ENCODE assay signal across 2 cellular contexts in the genomic region with DNA sequence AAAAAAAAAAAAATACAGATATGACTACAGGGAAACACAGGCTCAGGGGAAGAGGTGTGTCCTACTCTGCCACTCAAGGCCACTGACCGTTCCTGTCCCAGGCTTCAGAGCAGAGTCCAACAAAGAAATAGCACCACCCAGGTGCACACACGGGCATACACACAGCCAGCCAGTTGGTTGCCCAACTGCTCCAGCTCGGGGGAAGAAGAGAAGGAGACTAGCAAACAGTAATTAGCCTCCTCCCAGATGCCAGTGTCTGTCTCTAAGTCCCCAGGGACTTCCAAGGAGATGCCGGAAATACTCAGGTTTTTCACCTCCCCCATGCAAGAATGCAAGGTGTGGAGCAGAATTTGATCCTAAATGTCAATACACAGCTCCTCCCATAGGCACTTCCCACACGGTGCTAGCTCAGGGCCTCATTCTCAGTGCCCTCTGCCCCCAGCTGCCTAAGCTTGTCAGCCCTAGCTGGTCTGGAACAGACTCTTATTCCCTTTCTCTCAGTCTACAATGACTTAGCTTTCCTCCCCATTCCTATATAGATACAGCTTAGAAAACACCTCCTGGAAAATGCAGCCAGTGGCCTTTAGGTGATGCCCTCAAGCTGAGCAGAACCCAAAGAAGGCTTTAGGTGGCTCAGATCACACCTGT.
A peak's percentile ranks its signal among the peaks of the same experiment; 100 is the strongest.
TF ChIP-seq lines count a peak whose summit lies in the region.

No MANE protein-coding gene starts in this region.

TF ChIP-seq in HepG2, 621 proteins besides CTCF, POLR2A, EP300 and RAD21 (continues in another document):
- TF ChIP-seq MIER2 (CRISPR knock-in tag; IDR thresholded peaks at IDR 0.05) = peak; percentile 42; the same call in 1 of the 2 replicates
- TF ChIP-seq, protein P1, sequence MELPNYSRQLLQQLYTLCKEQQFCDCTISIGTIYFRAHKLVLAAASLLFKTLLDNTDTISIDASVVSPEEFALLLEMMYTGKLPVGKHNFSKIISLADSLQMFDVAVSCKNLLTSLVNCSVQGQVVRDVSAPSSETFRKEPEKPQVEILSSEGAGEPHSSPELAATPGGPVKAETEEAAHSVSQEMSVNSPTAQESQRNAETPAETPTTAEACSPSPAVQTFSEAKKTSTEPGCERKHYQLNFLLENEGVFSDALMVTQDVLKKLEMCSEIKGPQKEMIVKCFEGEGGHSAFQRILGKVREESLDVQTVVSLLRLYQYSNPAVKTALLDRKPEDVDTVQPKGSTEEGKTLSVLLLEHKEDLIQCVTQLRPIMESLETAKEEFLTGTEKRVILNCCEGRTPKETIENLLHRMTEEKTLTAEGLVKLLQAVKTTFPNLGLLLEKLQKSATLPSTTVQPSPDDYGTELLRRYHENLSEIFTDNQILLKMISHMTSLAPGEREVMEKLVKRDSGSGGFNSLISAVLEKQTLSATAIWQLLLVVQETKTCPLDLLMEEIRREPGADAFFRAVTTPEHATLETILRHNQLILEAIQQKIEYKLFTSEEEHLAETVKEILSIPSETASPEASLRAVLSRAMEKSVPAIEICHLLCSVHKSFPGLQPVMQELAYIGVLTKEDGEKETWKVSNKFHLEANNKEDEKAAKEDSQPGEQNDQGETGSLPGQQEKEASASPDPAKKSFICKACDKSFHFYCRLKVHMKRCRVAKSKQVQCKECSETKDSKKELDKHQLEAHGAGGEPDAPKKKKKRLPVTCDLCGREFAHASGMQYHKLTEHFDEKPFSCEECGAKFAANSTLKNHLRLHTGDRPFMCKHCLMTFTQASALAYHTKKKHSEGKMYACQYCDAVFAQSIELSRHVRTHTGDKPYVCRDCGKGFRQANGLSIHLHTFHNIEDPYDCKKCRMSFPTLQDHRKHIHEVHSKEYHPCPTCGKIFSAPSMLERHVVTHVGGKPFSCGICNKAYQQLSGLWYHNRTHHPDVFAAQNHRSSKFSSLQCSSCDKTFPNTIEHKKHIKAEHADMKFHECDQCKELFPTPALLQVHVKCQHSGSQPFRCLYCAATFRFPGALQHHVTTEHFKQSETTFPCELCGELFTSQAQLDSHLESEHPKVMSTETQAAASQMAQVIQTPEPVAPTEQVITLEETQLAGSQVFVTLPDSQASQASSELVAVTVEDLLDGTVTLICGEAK (IDR thresholded peaks at IDR 0.05) = no peak
- TF ChIP-seq, protein P1 (CRISPR knock-in tag; IDR thresholded peaks at IDR 0.05) = peak; percentile 52; the same call in 1 of the 2 replicates
- TF ChIP-seq, protein P2, sequence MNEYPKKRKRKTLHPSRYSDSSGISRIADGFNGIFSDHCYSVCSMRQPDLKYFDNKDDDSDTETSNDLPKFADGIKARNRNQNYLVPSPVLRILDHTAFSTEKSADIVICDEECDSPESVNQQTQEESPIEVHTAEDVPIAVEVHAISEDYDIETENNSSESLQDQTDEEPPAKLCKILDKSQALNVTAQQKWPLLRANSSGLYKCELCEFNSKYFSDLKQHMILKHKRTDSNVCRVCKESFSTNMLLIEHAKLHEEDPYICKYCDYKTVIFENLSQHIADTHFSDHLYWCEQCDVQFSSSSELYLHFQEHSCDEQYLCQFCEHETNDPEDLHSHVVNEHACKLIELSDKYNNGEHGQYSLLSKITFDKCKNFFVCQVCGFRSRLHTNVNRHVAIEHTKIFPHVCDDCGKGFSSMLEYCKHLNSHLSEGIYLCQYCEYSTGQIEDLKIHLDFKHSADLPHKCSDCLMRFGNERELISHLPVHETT (CRISPR knock-in tag; conservative IDR thresholded peaks at IDR 0.05) = 0 out of 2 replicates have a peak, but pooled peaks have one; percentile 31
- TF ChIP-seq ESRRA (CRISPR knock-in tag; IDR thresholded peaks at IDR 0.05; ENCODE audit: low read depth) = peak; percentile 72; the same call in 1 of the 2 replicates
- peak; percentile 36 for TF ChIP-seq YY1 (IDR thresholded peaks at IDR 0.05; ENCODE audit: insufficient read depth, insufficient replicate concordance, low read depth, low read length)
- TF ChIP-seq ZNF761 (CRISPR knock-in tag; conservative IDR thresholded peaks at IDR 0.05) = no peak
- TF ChIP-seq, protein P3, sequence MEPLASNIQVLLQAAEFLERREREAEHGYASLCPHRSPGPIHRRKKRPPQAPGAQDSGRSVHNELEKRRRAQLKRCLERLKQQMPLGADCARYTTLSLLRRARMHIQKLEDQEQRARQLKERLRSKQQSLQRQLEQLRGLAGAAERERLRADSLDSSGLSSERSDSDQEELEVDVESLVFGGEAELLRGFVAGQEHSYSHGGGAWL (CRISPR knock-in tag; IDR thresholded peaks at IDR 0.05) = no peak

TF ChIP-seq in SK-N-SH treated with all-trans-retinoic acid at 6 μM for 48 hours, 23 proteins besides CTCF, POLR2A, EP300 and RAD21:
- TF ChIP-seq BACH2 (CRISPR knock-in tag; IDR thresholded peaks at IDR 0.05; ENCODE audit: borderline replicate concordance) (no peak), TSHZ2 (CRISPR knock-in tag; IDR thresholded peaks at IDR 0.05) (no peak), CSDC2 (CRISPR knock-in tag; IDR thresholded peaks at IDR 0.05) (no peak), PPARA (CRISPR knock-in tag; IDR thresholded peaks at IDR 0.05; ENCODE audit: borderline replicate concordance) (no peak), ARNTL (CRISPR knock-in tag; IDR thresholded peaks at IDR 0.05; ENCODE audit: borderline replicate concordance, low read depth) (no peak), ZNF565 (CRISPR knock-in tag; conservative IDR thresholded peaks at IDR 0.05; ENCODE audit: low read depth) (no peak), ZFP3 (CRISPR knock-in tag; IDR thresholded peaks at IDR 0.05) (no peak), ESRRG (CRISPR knock-in tag; IDR thresholded peaks at IDR 0.05) (no peak), OSR1 (CRISPR knock-in tag; IDR thresholded peaks at IDR 0.05) (no peak), POU6F1 (CRISPR knock-in tag; IDR thresholded peaks at IDR 0.05; ENCODE audit: borderline replicate concordance, low read depth) (no peak), TCF4 (CRISPR knock-in tag; IDR thresholded peaks at IDR 0.05; ENCODE audit: borderline replicate concordance) (no peak), ISL1 (CRISPR knock-in tag; IDR thresholded peaks at IDR 0.05) (no peak)
- TF ChIP-seq, protein P4, sequence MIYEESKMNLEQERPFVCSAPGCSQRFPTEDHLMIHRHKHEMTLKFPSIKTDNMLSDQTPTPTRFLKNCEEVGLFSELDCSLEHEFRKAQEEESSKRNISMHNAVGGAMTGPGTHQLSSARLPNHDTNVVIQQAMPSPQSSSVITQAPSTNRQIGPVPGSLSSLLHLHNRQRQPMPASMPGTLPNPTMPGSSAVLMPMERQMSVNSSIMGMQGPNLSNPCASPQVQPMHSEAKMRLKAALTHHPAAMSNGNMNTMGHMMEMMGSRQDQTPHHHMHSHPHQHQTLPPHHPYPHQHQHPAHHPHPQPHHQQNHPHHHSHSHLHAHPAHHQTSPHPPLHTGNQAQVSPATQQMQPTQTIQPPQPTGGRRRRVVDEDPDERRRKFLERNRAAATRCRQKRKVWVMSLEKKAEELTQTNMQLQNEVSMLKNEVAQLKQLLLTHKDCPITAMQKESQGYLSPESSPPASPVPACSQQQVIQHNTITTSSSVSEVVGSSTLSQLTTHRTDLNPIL (CRISPR knock-in tag; IDR thresholded peaks at IDR 0.05; ENCODE audit: low read depth) = no peak
